Comparison of ENCODE assay signal across 8 cellular contexts in genomic region chr14:63759454-63759853, GRCh38. TPM values are rescaled to one million over a fixed set of nuclear protein-coding genes. Genes with fewer than 3 reads are reported as not detected.
A peak's percentile ranks its signal among the peaks of the same experiment; 100 is the strongest.
DNase-seq lines count a peak whose midpoint lies in the region; ATAC-seq and TF ChIP-seq lines count a peak whose summit lies in the region.

No MANE protein-coding gene starts in this region.

- peak overlapping the region in 7 of 8 donors; percentile 58 to 85 (median 77) for H3K27ac ChIP-seq in spleen

- H3K4me3 Mint-ChIP-seq in activated CD8-positive, alpha-beta memory T cell treated with anti-CD3 and anti-CD28 coated beads, Interleukin-2, amount 10 ng/mL, durations not matched to agents 7 days and 5 days, result peak overlapping the region; percentile 65
- no peak overlapping the region for H3K4me3 Mint-ChIP-seq in nephron progenitor cell

- H3K36me3 ChIP-seq in spleen, result no peaks in the 10 kb centered on the region

- ATAC-seq in activated CD8-positive, alpha-beta memory T cell treated with anti-CD3 and anti-CD28 coated beads, Interleukin-2, amount 10 ng/mL, durations not matched to agents 7 days and 5 days, result peak; percentile 98
- peak; percentile 85 for ATAC-seq in HG02885 (IDR thresholded peaks at IDR 0.05; ENCODE audit: poor library complexity, unreplicated experiment)
- ATAC-seq in activated naive CD4-positive, alpha-beta T cell treated with anti-CD3 and anti-CD28 coated beads, Interleukin-2, amount 50 U/mL, for 72 hours, result peak; percentile 52 to 99

- H3K27me3 Mint-ChIP-seq in activated CD8-positive, alpha-beta memory T cell treated with anti-CD3 and anti-CD28 coated beads, Interleukin-2, amount 10 ng/mL, durations not matched to agents 7 days and 5 days, result no peaks in the 10 kb centered on the region
- H3K27me3 Mint-ChIP-seq in nephron progenitor cell (ENCODE audit: low read depth, poor library complexity), result peaks cover 6% of the 10 kb centered on the region

- no peaks in the 10 kb centered on the region for H3K9me3 ChIP-seq in spleen

- peak overlapping the region in 4 of 8 donors; percentile 6 to 56 (median 20) for H3K4me3 ChIP-seq in spleen

- DNase-seq in activated CD8-positive, alpha-beta memory T cell treated with anti-CD3 and anti-CD28 coated beads, Interleukin-2, amount 10 ng/mL, durations not matched to agents 7 days and 5 days, result peak; percentile 65
- no peak for DNase-seq in activated CD8-positive, alpha-beta memory T cell treated with anti-CD3 and anti-CD28 coated beads for 24 hours
- DNase-seq in activated naive CD4-positive, alpha-beta T cell treated with anti-CD3 and anti-CD28 coated beads, Interleukin-2, amount 50 U/mL, for 72 hours (ENCODE audit: low spot score in 2 of 2), result no peak
- no peak for DNase-seq in spleen
- no peak for DNase-seq in nephron progenitor cell
- no peak for DNase-seq in DMS79 treated with DMSO at 0.1 percent for 48 hours (lab: John Stamatoyannopoulos, UW)
- DNase-seq in amniotic stem cell (lab: John Stamatoyannopoulos, UW), result no peak

- WGBS in spleen, 5 donors, result 15 to 21% (median 18%) methylated on average over 5 of the region's 5 CpGs

- H3K9me3 Mint-ChIP-seq in activated CD8-positive, alpha-beta memory T cell treated with anti-CD3 and anti-CD28 coated beads, Interleukin-2, amount 10 ng/mL, durations not matched to agents 7 days and 5 days (ENCODE audit: low read depth), result no peaks in the 10 kb centered on the region
- no peaks in the 10 kb centered on the region for H3K9me3 Mint-ChIP-seq in activated naive CD4-positive, alpha-beta T cell treated with anti-CD3 and anti-CD28 coated beads, Interleukin-2, amount 50 U/mL, for 72 hours
- H3K9me3 Mint-ChIP-seq in nephron progenitor cell, result no peaks in the 10 kb centered on the region

- H3K27me3 ChIP-seq in spleen (replicated peaks in 1 of 7), result no peaks in the 10 kb centered on the region

- peak overlapping the region; percentile 91 for H3K27ac Mint-ChIP-seq in activated CD8-positive, alpha-beta memory T cell treated with anti-CD3 and anti-CD28 coated beads, Interleukin-2, amount 10 ng/mL, durations not matched to agents 7 days and 5 days
- H3K27ac Mint-ChIP-seq in activated naive CD4-positive, alpha-beta T cell treated with anti-CD3 and anti-CD28 coated beads, Interleukin-2, amount 50 U/mL, for 72 hours, result peak overlapping the region in 1 of 2 donors; percentile 82
- H3K27ac Mint-ChIP-seq in nephron progenitor cell, result no peak overlapping the region

- intact Hi-C loops in spleen (cut with DNase I; ENCODE audit: low total_unique reads), result no loop called here

- H3K4me1 Mint-ChIP-seq in activated CD8-positive, alpha-beta memory T cell treated with anti-CD3 and anti-CD28 coated beads, Interleukin-2, amount 10 ng/mL, durations not matched to agents 7 days and 5 days, result peaks cover 15% of the 10 kb centered on the region
- no peaks in the 10 kb centered on the region for H3K4me1 Mint-ChIP-seq in nephron progenitor cell

- TF ChIP-seq POLR2A in spleen (IDR thresholded peaks at IDR 0.05), result no peak

- H3K36me3 Mint-ChIP-seq in activated CD8-positive, alpha-beta memory T cell treated with anti-CD3 and anti-CD28 coated beads, Interleukin-2, amount 10 ng/mL, durations not matched to agents 7 days and 5 days, result peaks cover 2% of the 10 kb centered on the region
- H3K36me3 Mint-ChIP-seq in activated naive CD4-positive, alpha-beta T cell treated with anti-CD3 and anti-CD28 coated beads, Interleukin-2, amount 50 U/mL, for 72 hours, result no peaks in the 10 kb centered on the region
- H3K36me3 Mint-ChIP-seq in nephron progenitor cell (ENCODE audit: low read depth), result no peaks in the 10 kb centered on the region

- CTCF ChIA-PET in activated CD8-positive, alpha-beta memory T cell treated with anti-CD3 and anti-CD28 coated beads, Interleukin-2, amount 10 ng/mL, durations not matched to agents 7 days and 5 days (lab: Charles Lee), result interaction anchor here (0.7 to 3.2 kb wide), 3 partner anchors 10 to 109 kb away, joined by 3 to 20 read pairs (median 3); no protein-coding TSS in a partner anchor

- peak in 1 of 11 experiments; percentile 15 for TF ChIP-seq CTCF in spleen (IDR thresholded peaks at IDR 0.05 in 8 of 11, conservative IDR thresholded peaks at IDR 0.05 in 3 of 11)
- TF ChIP-seq CTCF in nephron progenitor cell (IDR thresholded peaks at IDR 0.05), result no peak

- peaks cover 0 to 33% (median 17%) of the 10 kb centered on the region in 6 donors for H3K4me1 ChIP-seq in spleen

RNA-seq across cellular contexts. Expression of gene SGPP1, which starts 31.6 kb away (rescaled TPM):
- total RNA-seq in activated CD8-positive, alpha-beta memory T cell treated with anti-CD3 and anti-CD28 coated beads, Interleukin-2, amount 10 ng/mL, durations not matched to agents 7 days and 5 days, result 10 to 100 TPM; 16.5 to 17.4 TPM
- 10 to 100 TPM in 1 of 2 donors, 1 to 10 TPM in 1; 8.9 to 11.4 TPM for total RNA-seq in activated naive CD4-positive, alpha-beta T cell treated with anti-CD3 and anti-CD28 coated beads, Interleukin-2, amount 50 U/mL, for 72 hours
- 10 to 100 TPM; 24.3 to 36.1 (median 28.6) TPM for total RNA-seq in spleen
- polyA plus RNA-seq in spleen, result 10 to 100 TPM; 18.5 to 19.6 (median 19.1) TPM
